In the genomic region with DNA sequence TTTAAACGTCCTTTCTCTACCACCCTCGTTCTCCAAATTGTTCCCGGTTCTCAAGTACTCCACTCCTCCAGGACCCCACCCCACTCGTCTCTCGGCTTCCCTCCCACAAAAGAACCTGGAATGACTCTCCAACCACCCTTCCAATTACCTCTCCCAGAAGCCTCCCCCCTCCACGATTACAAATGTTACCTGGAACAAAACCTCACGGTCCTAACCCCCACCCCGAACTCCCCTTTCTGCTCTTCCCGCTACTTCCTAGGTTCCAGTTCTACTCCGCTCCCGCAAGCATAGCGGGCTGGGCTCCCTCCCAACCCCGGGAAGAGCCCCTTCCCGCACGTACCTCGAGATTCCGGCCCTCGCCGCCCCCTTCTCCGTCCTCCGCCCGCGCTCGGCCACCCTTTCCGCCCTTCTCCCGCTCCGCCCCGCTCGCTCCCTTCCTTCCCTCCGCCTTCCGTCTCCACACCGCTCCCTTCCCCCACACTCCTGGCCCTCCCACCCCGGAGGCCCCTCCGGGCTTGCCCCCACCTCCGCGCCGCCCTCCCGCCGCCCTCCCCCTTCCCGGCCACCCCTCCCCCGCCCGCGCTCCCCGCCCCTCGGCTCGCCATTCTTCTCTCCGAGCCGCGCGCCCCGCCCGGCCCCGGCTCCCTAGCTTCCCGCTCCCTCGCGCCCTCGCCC, we compare ENCODE assay signal across 8 cellular contexts. TPM values are rescaled to one million over a fixed set of nuclear protein-coding genes. Genes with fewer than 3 reads are reported as not detected.
DNase-seq lines count a peak whose midpoint lies in the region; ATAC-seq and TF ChIP-seq lines count a peak whose summit lies in the region.

No MANE protein-coding gene starts in this region.

- peaks cover 7 to 40% of the 10 kb centered on the region in 2 donors for H3K36me3 Mint-ChIP-seq in CD4-positive, alpha-beta memory T cell

- peak overlapping the region; percentile 91 to 96 (median 94) for H3K4me3 Mint-ChIP-seq in CD4-positive, alpha-beta memory T cell

- no peak for TF ChIP-seq CTCF in Peyer's patch (IDR thresholded peaks at IDR 0.05)
- no peak for TF ChIP-seq CTCF in fibroblast of villous mesenchyme (IDR thresholded peaks at IDR 0.05; ENCODE audit: insufficient read depth, low read depth, low read length)

- peak in 1 of 5 donors; percentile 79 for DNase-seq in CD4-positive, alpha-beta memory T cell
- DNase-seq in HUDEP-2 (lab: John Stamatoyannopoulos, UW; ENCODE audit: unreplicated experiment in 76 of 76) (peak in 64 of 76 experiments; percentile 7 to 83 (median 65)), Peyer's patch (peak; percentile 64 to 83 (median 81)), fibroblast of villous mesenchyme (ENCODE audit: low read depth) (peak; percentile 85)
- DNase-seq in activated effector memory CD4-positive, alpha-beta T cell treated with anti-CD3 and anti-CD28 coated beads, Interleukin-2, amount 50 U/mL, for 16 hours: peak; percentile 90

- peak overlapping the region; percentile 89 for H3K9ac ChIP-seq in stomach smooth muscle (ENCODE audit: low read length in 2 of 2)

- H3K4me1 Mint-ChIP-seq in CD4-positive, alpha-beta memory T cell: peaks cover 37 to 63% (median 51%) of the 10 kb centered on the region in 4 donors

- CTCF ChIA-PET in CD4-positive, alpha-beta memory T cell (lab: Charles Lee; ENCODE audit: partially characterized antibody): interaction anchor here (2.7 kb wide), 1 partner anchor 8 kb away, joined by 20 read pairs; no protein-coding TSS in a partner anchor

- no peaks in the 10 kb centered on the region for H3K27me3 Mint-ChIP-seq in CD4-positive, alpha-beta memory T cell

- no peak overlapping the region for H2AFZ ChIP-seq in neuron (ENCODE audit: low read depth, low read length)

- no peak for TF ChIP-seq POLR2A in Peyer's patch (IDR thresholded peaks at IDR 0.05)

- peaks cover 5% of the 10 kb centered on the region for H3K36me3 ChIP-seq in CD4-positive, alpha-beta memory T cell (ENCODE audit: insufficient read depth, low read length)
- peaks cover 0 to under 1% (median 0%) of the 10 kb centered on the region in 3 donors for H3K36me3 ChIP-seq in Peyer's patch
- H3K36me3 ChIP-seq in neuron (ENCODE audit: insufficient read depth, low read length): peaks cover 31% of the 10 kb centered on the region
- peaks cover 0 to 2% of the 10 kb centered on the region in 2 donors for H3K36me3 ChIP-seq in stomach smooth muscle (ENCODE audit: control insufficient read depth in 2 of 2, insufficient read depth in 2 of 2, low read length in 2 of 2)

- no peaks in the 10 kb centered on the region for H3K27me3 ChIP-seq in CD4-positive, alpha-beta memory T cell (ENCODE audit: insufficient read depth, low read length)
- no peaks in the 10 kb centered on the region for H3K27me3 ChIP-seq in Peyer's patch
- H3K27me3 ChIP-seq in neuron (ENCODE audit: insufficient read depth, low read length): no peaks in the 10 kb centered on the region
- H3K27me3 ChIP-seq in stomach smooth muscle (ENCODE audit: control insufficient read depth in 1 of 2, insufficient read depth in 2 of 2, low read length in 2 of 2): no peaks in the 10 kb centered on the region

- H3K4me1 ChIP-seq in CD4-positive, alpha-beta memory T cell (ENCODE audit: insufficient read depth, low read length): peaks cover 35% of the 10 kb centered on the region
- H3K4me1 ChIP-seq in Peyer's patch (peaks cover 0 to 23% (median 2%) of the 10 kb centered on the region in 4 donors), neuron (ENCODE audit: insufficient read depth, low read length) (peaks cover 27% of the 10 kb centered on the region), stomach smooth muscle (ENCODE audit: control insufficient read depth, insufficient read depth, low read length) (peaks cover 2% of the 10 kb centered on the region)

- POLR2A ChIA-PET in CD4-positive, alpha-beta memory T cell (lab: Charles Lee; ENCODE audit: partially characterized antibody): interaction anchor here (0.9 to 2.1 kb wide), 8 partner anchors 9 to 434 kb away, joined by 3 to 17 read pairs (median 7); partner anchors contain the start of genes NFAT5, PDF, SNTB2 and TERF2

- H3K9me3 Mint-ChIP-seq in CD4-positive, alpha-beta memory T cell: no peaks in the 10 kb centered on the region

- H3K4me3 ChIP-seq in CD4-positive, alpha-beta memory T cell (ENCODE audit: low read length in 2 of 2): peak overlapping the region; percentile 71 to 84
- peak overlapping the region; percentile 57 to 96 (median 90) for H3K4me3 ChIP-seq in Peyer's patch
- peak overlapping the region; percentile 100 for H3K4me3 ChIP-seq in fibroblast of villous mesenchyme (ENCODE audit: low read depth, low read length)
- peak overlapping the region; percentile 97 for H3K4me3 ChIP-seq in neuron (ENCODE audit: low read length)
- peak overlapping the region; percentile 72 to 91 for H3K4me3 ChIP-seq in stomach smooth muscle (ENCODE audit: low read length in 2 of 2)

- intact Hi-C loops in CD4-positive, alpha-beta memory T cell (cut with micrococcal nuclease): loop anchor here (2.0 kb wide), 1 partner anchor 55 kb away; the partner anchor contains the start of gene SNTB2

- no peaks in the 10 kb centered on the region for H3K9me3 ChIP-seq in CD4-positive, alpha-beta memory T cell (ENCODE audit: control insufficient read depth in 1 of 2, low read length in 2 of 2)
- no peaks in the 10 kb centered on the region for H3K9me3 ChIP-seq in Peyer's patch
- no peaks in the 10 kb centered on the region for H3K9me3 ChIP-seq in neuron (ENCODE audit: low read length)
- no peaks in the 10 kb centered on the region for H3K9me3 ChIP-seq in stomach smooth muscle (ENCODE audit: control insufficient read depth in 2 of 2, low read length in 2 of 2)

- H3K27ac Mint-ChIP-seq in CD4-positive, alpha-beta memory T cell: peak overlapping the region; percentile 92 to 98 (median 96)

- peak; percentile 36 for ATAC-seq in GM21360 (IDR thresholded peaks at IDR 0.05; ENCODE audit: unreplicated experiment)

- H3K27ac ChIP-seq in CD4-positive, alpha-beta memory T cell (ENCODE audit: low read depth, low read length): peak overlapping the region; percentile 90
- H3K27ac ChIP-seq in Peyer's patch (peak overlapping the region; percentile 88 to 98 (median 95)), stomach smooth muscle (ENCODE audit: low read length) (peak overlapping the region; percentile 73)

RNA-seq across cellular contexts. Expression of gene CHTF8, which starts 0.5 kb away (rescaled TPM):
- 100 to 1,000 TPM; 141 TPM for total RNA-seq in CD4-positive, alpha-beta memory T cell
- 100 to 1,000 TPM; 160 to 231 TPM for polyA plus RNA-seq in CD4-positive, alpha-beta memory T cell
- total RNA-seq in Peyer's patch (10 to 100 TPM; 53.9 to 68.7 (median 60.2) TPM), fibroblast of villous mesenchyme (40.6 and 65.2 TPM in 2 replicates)

RNA-seq across cellular contexts. Expression of gene UTP4, which starts 0.6 kb away (rescaled TPM):
- total RNA-seq in CD4-positive, alpha-beta memory T cell: 10 to 100 TPM; 36.9 to 37.0 TPM
- polyA plus RNA-seq in CD4-positive, alpha-beta memory T cell: 10 to 100 TPM; 64.8 to 96.5 TPM
- total RNA-seq in Peyer's patch (10 to 100 TPM in 3 of 4 donors, 1 to 10 TPM in 1; 8.9 to 19.4 (median 13.1) TPM), fibroblast of villous mesenchyme (15.1 and 22.5 TPM in 2 replicates)

RNA-seq across cellular contexts. Expression of gene HAS3, which starts 26.4 kb away (rescaled TPM):
- 1 to 10 TPM; 2.7 to 3.3 TPM for total RNA-seq in CD4-positive, alpha-beta memory T cell
- polyA plus RNA-seq in CD4-positive, alpha-beta memory T cell: under 1 TPM in 1 of 2 donors, not detected in 1; 0.07 TPM
- total RNA-seq in Peyer's patch (1 to 10 TPM; 1.1 to 2.5 (median 1.2) TPM), fibroblast of villous mesenchyme (0.32 and 0.43 TPM in 2 replicates)

RNA-seq across cellular contexts. Expression of gene SNTB2, which starts 55.1 kb away (rescaled TPM):
- 10 to 100 TPM; 15.4 to 21.2 TPM for total RNA-seq in CD4-positive, alpha-beta memory T cell
- polyA plus RNA-seq in CD4-positive, alpha-beta memory T cell: 10 to 100 TPM in 1 of 2 donors, 1 to 10 TPM in 1; 4.5 to 19.1 TPM
- total RNA-seq in Peyer's patch: 100 to 1,000 TPM in 1 of 4 donors, 10 to 100 TPM in 3; 14.5 to 140 (median 28.7) TPM
- total RNA-seq in fibroblast of villous mesenchyme: 40.9 and 73.4 TPM in 2 replicates
